ENCODE assay signal across 17 cellular contexts in the genomic region with DNA sequence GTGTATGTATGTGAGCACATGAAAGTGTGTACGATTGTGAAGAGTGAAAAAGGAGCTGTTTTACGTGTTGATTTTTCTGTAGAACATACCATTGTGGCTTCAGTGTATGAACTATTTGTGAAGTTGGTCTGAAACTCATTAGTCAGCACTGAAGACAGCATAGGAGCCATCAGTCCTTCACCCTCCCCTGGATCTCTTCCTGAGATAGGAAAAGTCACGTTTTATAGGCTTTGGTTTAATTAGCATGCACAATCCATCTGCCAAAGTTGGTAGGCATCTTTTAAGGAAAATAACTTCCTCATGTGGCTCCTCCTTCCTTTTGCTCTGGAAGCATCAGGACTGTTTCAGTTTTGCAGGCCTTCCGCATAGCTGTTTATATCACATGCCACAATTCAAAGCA.
"Had no signal": no experiment of that assay in that cellular context is flagged by ENCODE, and none has a peak within 500 bp of the region (broad histone marks: within the 10 kb centered on the region; RNA-seq: fewer than 3 reads in every experiment).

No MANE protein-coding gene starts in this region.

- H3K27me3 Mint-ChIP-seq: activated naive CD8-positive, alpha-beta T cell treated with anti-CD3 and anti-CD28 coated beads, Interleukin-2, amount 50 U/mL, for 24 hours; T-helper 17 cell had no signal

- H3K27me3 ChIP-seq: gastroesophageal sphincter, heart right ventricle had no signal

- H3K4me3 ChIP-seq: gastroesophageal sphincter, heart right ventricle, lower lobe of right lung, thoracic aorta had no signal

- H3K9me3 ChIP-seq: gastroesophageal sphincter, heart right ventricle, lower lobe of right lung, thoracic aorta had no signal

- H3K4me3 Mint-ChIP-seq: activated naive CD8-positive, alpha-beta T cell treated with anti-CD3 and anti-CD28 coated beads, Interleukin-2, amount 50 U/mL, for 24 hours; stimulated activated effector memory CD8-positive, alpha-beta T cell treated with anti-CD3 and anti-CD28 coated beads, Interleukin-12 subunit alpha, Interleukin-12 subunit beta, amount 100 ng/mL, for 72 hours; T-helper 17 cell had no signal

- H3K9me3 Mint-ChIP-seq: activated naive CD8-positive, alpha-beta T cell treated with anti-CD3 and anti-CD28 coated beads, Interleukin-2, amount 50 U/mL, for 24 hours; stimulated activated effector memory CD8-positive, alpha-beta T cell treated with anti-CD3 and anti-CD28 coated beads, Interleukin-12 subunit alpha, Interleukin-12 subunit beta, amount 100 ng/mL, for 72 hours; WTC11 had no signal

- H3K27ac ChIP-seq: heart right ventricle, lower lobe of right lung, thoracic aorta had no signal

- H3K27ac Mint-ChIP-seq: stimulated activated effector memory CD8-positive, alpha-beta T cell treated with anti-CD3 and anti-CD28 coated beads, Interleukin-12 subunit alpha, Interleukin-12 subunit beta, amount 100 ng/mL, for 72 hours; T-helper 17 cell; WTC11 had no signal

- ATAC-seq: activated naive CD8-positive, alpha-beta T cell treated with anti-CD3 and anti-CD28 coated beads, Interleukin-2, amount 50 U/mL, for 24 hours; gastroesophageal sphincter; heart right ventricle; left cardiac atrium; lower lobe of right lung; stimulated activated effector memory CD8-positive, alpha-beta T cell treated with anti-CD3 and anti-CD28 coated beads, Interleukin-12 subunit alpha, Interleukin-12 subunit beta, amount 100 ng/mL, for 72 hours; T-helper 17 cell; WTC11 had no signal

- DNase-seq: activated CD4-positive, alpha-beta T cell treated with anti-CD3 and anti-CD28 coated beads for 48 hours; activated effector memory CD4-positive, alpha-beta T cell treated with anti-CD3 and anti-CD28 coated beads, Interleukin-2, amount 50 U/mL, for 16 hours; activated naive CD8-positive, alpha-beta T cell treated with anti-CD3 and anti-CD28 coated beads, Interleukin-2, amount 50 U/mL, for 24 hours; activated T-cell treated with anti-CD3 and anti-CD28 coated beads, Interleukin-2, amount 50 U/mL, for 1 hour; aorta; cortex of kidney; effector CD8-positive, alpha-beta T cell; heart right ventricle; left cardiac atrium; lower lobe of right lung; midbrain; retina; T-helper 17 cell had no signal
